Comparison of ENCODE assay signal across 11 cellular contexts in genomic region chr17:17484451-17484899, GRCh38. TPM values are rescaled to one million over a fixed set of nuclear protein-coding genes. Genes with fewer than 3 reads are reported as not detected.
DNase-seq lines count a peak whose midpoint lies in the region; ATAC-seq and TF ChIP-seq lines count a peak whose summit lies in the region.
"Had no signal": no experiment of that assay in that cellular context is flagged by ENCODE, and none has a peak within 500 bp of the region (broad histone marks: within the 10 kb centered on the region; RNA-seq: fewer than 3 reads in every experiment).

No MANE protein-coding gene starts in this region.

- no peak overlapping the region for H3K4me3 ChIP-seq in right atrium auricular region
- H3K4me3 ChIP-seq in tibial artery, result no peak overlapping the region
- H3K4me3 ChIP-seq: mucosa of descending colon, tibial nerve had no signal

- H3K4me1 ChIP-seq in right atrium auricular region (peaks cover 0 to 46% of the 10 kb centered on the region in 2 donors), tibial artery (peaks cover 0 to 4% (median 0%) of the 10 kb centered on the region in 4 donors)

- H3K36me3 ChIP-seq in right atrium auricular region, result peaks cover 16% of the 10 kb centered on the region
- peaks cover 4 to 42% (median 13%) of the 10 kb centered on the region in 3 donors for H3K36me3 ChIP-seq in tibial artery

- intact Hi-C loops in activated CD4-positive, alpha-beta T cell treated with anti-CD3 and anti-CD28 coated beads, Interleukin-2, amount 10 ng/mL, durations not matched to agents 24 days and 14 days (cut with micrococcal nuclease), result no loop called here
- intact Hi-C loops in tibial artery (cut with DNase I; ENCODE audit: low total_unique reads), result no loop called here

- TF ChIP-seq CTCF in right atrium auricular region (IDR thresholded peaks at IDR 0.05) (peak in 1 of 2 donors; percentile 28), tibial artery (IDR thresholded peaks at IDR 0.05) (no peak)

- peak; percentile 95 for ATAC-seq in activated T-helper 17 cell treated with anti-CD3 and anti-CD28 coated beads, Interleukin-2, amount 50 U/mL, for 72 hours (replicated peaks)
- ATAC-seq: mucosa of descending colon had no signal

- H3K27me3 Mint-ChIP-seq in activated CD4-positive, alpha-beta T cell treated with anti-CD3 and anti-CD28 coated beads, Interleukin-2, amount 10 ng/mL, durations not matched to agents 24 days and 14 days, result no peaks in the 10 kb centered on the region
- no peaks in the 10 kb centered on the region for H3K27me3 Mint-ChIP-seq in activated T-helper 17 cell treated with anti-CD3 and anti-CD28 coated beads, Interleukin-2, amount 50 U/mL, for 72 hours

- H3K27ac Mint-ChIP-seq in activated CD4-positive, alpha-beta T cell treated with anti-CD3 and anti-CD28 coated beads, Interleukin-2, amount 10 ng/mL, durations not matched to agents 24 days and 14 days, result peak overlapping the region; percentile 81
- H3K27ac Mint-ChIP-seq in activated T-helper 17 cell treated with anti-CD3 and anti-CD28 coated beads, Interleukin-2, amount 50 U/mL, for 72 hours, result peak overlapping the region; percentile 30

- H3K4me3 Mint-ChIP-seq in activated CD4-positive, alpha-beta T cell treated with anti-CD3 and anti-CD28 coated beads, Interleukin-2, amount 10 ng/mL, durations not matched to agents 24 days and 14 days, result peak overlapping the region; percentile 40
- peak overlapping the region; percentile 40 for H3K4me3 Mint-ChIP-seq in activated T-helper 17 cell treated with anti-CD3 and anti-CD28 coated beads, Interleukin-2, amount 50 U/mL, for 72 hours

- H3K27ac ChIP-seq in right atrium auricular region (peak overlapping the region; percentile 73 to 78), tibial artery (no peak overlapping the region)
- H3K27ac ChIP-seq: tibial nerve had no signal

- no peaks in the 10 kb centered on the region for H3K9me3 Mint-ChIP-seq in activated CD4-positive, alpha-beta T cell treated with anti-CD3 and anti-CD28 coated beads, Interleukin-2, amount 10 ng/mL, durations not matched to agents 24 days and 14 days
- H3K9me3 Mint-ChIP-seq in activated T-helper 17 cell treated with anti-CD3 and anti-CD28 coated beads, Interleukin-2, amount 50 U/mL, for 72 hours, result no peaks in the 10 kb centered on the region

- H3K36me3 Mint-ChIP-seq in activated CD4-positive, alpha-beta T cell treated with anti-CD3 and anti-CD28 coated beads, Interleukin-2, amount 10 ng/mL, durations not matched to agents 24 days and 14 days (ENCODE audit: low read depth), result peaks cover 42% of the 10 kb centered on the region
- peaks cover 73% of the 10 kb centered on the region for H3K36me3 Mint-ChIP-seq in activated T-helper 17 cell treated with anti-CD3 and anti-CD28 coated beads, Interleukin-2, amount 50 U/mL, for 72 hours (ENCODE audit: low read depth)

- peaks cover 49% of the 10 kb centered on the region for H3K4me1 Mint-ChIP-seq in activated CD4-positive, alpha-beta T cell treated with anti-CD3 and anti-CD28 coated beads, Interleukin-2, amount 10 ng/mL, durations not matched to agents 24 days and 14 days
- H3K4me1 Mint-ChIP-seq in activated T-helper 17 cell treated with anti-CD3 and anti-CD28 coated beads, Interleukin-2, amount 50 U/mL, for 72 hours, result peaks cover 41% of the 10 kb centered on the region

- no peaks in the 10 kb centered on the region for H3K9me3 ChIP-seq in right atrium auricular region
- H3K9me3 ChIP-seq in tibial artery, result no peaks in the 10 kb centered on the region
- H3K9me3 ChIP-seq: mucosa of descending colon, tibial nerve had no signal

- H3K27me3 ChIP-seq in right atrium auricular region (no peaks in the 10 kb centered on the region), tibial artery (no peaks in the 10 kb centered on the region)
- H3K27me3 ChIP-seq: tibial nerve had no signal

- DNase-seq in activated CD4-positive, alpha-beta T cell treated with anti-CD3 and anti-CD28 coated beads, Interleukin-2, amount 10 ng/mL, durations not matched to agents 24 days and 14 days, result no peak
- no peak for DNase-seq in activated CD4-positive, alpha-beta T cell treated with anti-CD3 and anti-CD28 coated beads, Interleukin-2, amount 50 U/mL, for 1 hour
- no peak for DNase-seq in right atrium auricular region (ENCODE audit: low spot score)
- DNase-seq in stimulated activated CD8-positive, alpha-beta memory T cell treated with anti-CD3 and anti-CD28 coated beads, Interleukin-7, amount 100 ng/mL, for 48 hours (ENCODE audit: extremely low read depth in 1 of 2, low read depth in 1 of 2), result peak; percentile 28 to 63
- no peak for DNase-seq in GM03348 (ENCODE audit: low spot score)
- DNase-seq in NCI-H2171 treated with DMSO at 0.1 percent for 48 hours (lab: John Stamatoyannopoulos, UW), result no peak
- DNase-seq in tibial artery, result no peak
- DNase-seq: mucosa of descending colon, small intestine had no signal

RNA-seq across cellular contexts. Expression of gene MED9, which starts 7.7 kb away (rescaled TPM):
- 14.4 and 15.3 TPM in 2 replicates for total RNA-seq in activated CD4-positive, alpha-beta T cell treated with anti-CD3 and anti-CD28 coated beads, Interleukin-2, amount 10 ng/mL, durations not matched to agents 24 days and 14 days
- 10 to 100 TPM; 12.3 to 14.9 TPM for total RNA-seq in activated T-helper 17 cell treated with anti-CD3 and anti-CD28 coated beads, Interleukin-2, amount 50 U/mL, for 72 hours
- 10 to 100 TPM; 36.7 to 41.0 TPM for total RNA-seq in right atrium auricular region

RNA-seq across cellular contexts. Expression of gene RASD1, which starts 11.7 kb away (rescaled TPM):
- 6.6 and 7.5 TPM in 2 replicates for total RNA-seq in activated CD4-positive, alpha-beta T cell treated with anti-CD3 and anti-CD28 coated beads, Interleukin-2, amount 10 ng/mL, durations not matched to agents 24 days and 14 days
- total RNA-seq in activated T-helper 17 cell treated with anti-CD3 and anti-CD28 coated beads, Interleukin-2, amount 50 U/mL, for 72 hours, result 1 to 10 TPM; 1.3 TPM
- total RNA-seq in right atrium auricular region, result 100 to 1,000 TPM in 1 of 2 donors, 10 to 100 TPM in 1; 37.9 to 131 TPM

Comparison
In these comparisons a context has a peak if more than half of its experiments do, and no peak if none do; other contexts are left out.
1. DNase-seq: peak in stimulated activated CD8-positive, alpha-beta memory T cell treated with anti-CD3 and anti-CD28 coated beads, Interleukin-7, amount 100 ng/mL, for 48 hours (2 of 2); none in activated CD4-positive, alpha-beta T cell treated with anti-CD3 and anti-CD28 coated beads, Interleukin-2, amount 10 ng/mL, durations not matched to agents 24 days and 14 days (single experiment), activated CD4-positive, alpha-beta T cell treated with anti-CD3 and anti-CD28 coated beads, Interleukin-2, amount 50 U/mL, for 1 hour (single experiment), right atrium auricular region (single experiment), GM03348 (single experiment), NCI-H2171 treated with DMSO at 0.1 percent for 48 hours (single experiment) and tibial artery (0 of 2).
2. H3K27ac ChIP-seq: peak in right atrium auricular region (2 of 2); none in tibial artery (0 of 2).